Comparison of ENCODE assay signal across 24 cellular contexts in the genomic region with DNA sequence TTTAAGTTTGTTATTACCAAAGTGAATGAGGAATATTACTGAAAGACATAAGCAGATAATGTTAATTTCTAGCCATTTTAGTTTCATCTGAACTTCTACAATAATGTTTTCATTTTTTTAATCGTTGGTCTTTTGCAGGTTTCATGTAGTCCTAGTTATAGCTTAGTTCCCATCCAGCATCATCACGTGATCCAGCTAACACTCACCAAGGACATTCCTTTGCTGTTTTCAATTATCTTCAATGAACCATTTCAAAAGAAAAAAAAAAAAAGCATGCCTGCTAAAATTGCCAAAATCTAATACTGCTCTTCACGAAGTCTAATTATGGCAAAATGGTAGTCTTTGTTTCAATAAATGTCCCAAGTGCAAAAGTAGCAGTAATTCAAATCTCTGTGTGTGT.
A peak's percentile ranks its signal among the peaks of the same experiment; 100 is the strongest.
DNase-seq lines count a peak whose midpoint lies in the region; ATAC-seq and TF ChIP-seq lines count a peak whose summit lies in the region.
"Had no signal": no experiment of that assay in that cellular context is flagged by ENCODE, and none has a peak within 500 bp of the region (broad histone marks: within the 10 kb centered on the region; RNA-seq: fewer than 3 reads in every experiment).

No MANE protein-coding gene starts in this region.

- H3K4me1 ChIP-seq in GM23248 (ENCODE audit: insufficient read depth) = no peaks in the 10 kb centered on the region
- H3K4me1 ChIP-seq in SK-N-SH (ENCODE audit: control insufficient read depth in 1 of 2, insufficient read depth in 2 of 2, low read depth in 1 of 2, low read length in 1 of 2) = no peaks in the 10 kb centered on the region
- H3K4me1 ChIP-seq: colonic mucosa, esophagus squamous epithelium, SJSA1 had no signal

- H4K20me1 ChIP-seq in GM23248 (ENCODE audit: insufficient read depth) (no peaks in the 10 kb centered on the region), SK-N-SH (ENCODE audit: insufficient read depth) (no peaks in the 10 kb centered on the region)

- peaks cover 5% of the 10 kb centered on the region for H3K9me3 ChIP-seq in GM23248 (ENCODE audit: low read depth)
- H3K9me3 ChIP-seq in SK-N-SH = no peaks in the 10 kb centered on the region; the same call in 1 of the 2 replicates
- H3K9me3 ChIP-seq: colonic mucosa, esophagus squamous epithelium, SJSA1 had no signal

- in situ Hi-C loops in GM23248 (cut with MboI) = no loop called here

- DNase-seq in GM23248 (peak; percentile 0), SK-N-SH (no peak), fibroblast of gingiva (ENCODE audit: low read depth) (peak; percentile 81), sciatic nerve (ENCODE audit: low spot score) (no peak), erythroblast (lab: John Stamatoyannopoulos, UW) (no peak), GF-D8 (lab: John Stamatoyannopoulos, UW) (no peak), DMS153 treated with DMSO at 0.1 percent for 48 hours (lab: John Stamatoyannopoulos, UW; ENCODE audit: unreplicated experiment) (no peak)
- DNase-seq: activated CD4-positive, CD25-positive, alpha-beta regulatory T cell treated with anti-CD3 and anti-CD28 coated beads, Interleukin-2, amount 50 U/mL, for 72 hours; activated gamma-delta T cell; activated T-cell treated with anti-CD3 and anti-CD28 coated beads, Interleukin-2, amount 50 U/mL, for 1 hour; AML-193; CD8-positive, alpha-beta memory T cell; colonic mucosa; DMS153; effector memory CD8-positive, alpha-beta T cell; esophagus squamous epithelium; head of caudate nucleus; NCI-H1048; NCI-H1694 treated with DMSO at 0.1 percent for 48 hours; NCI-H2227 treated with DMSO at 0.1 percent for 48 hours; NCI-H69 had no signal

- H3F3A ChIP-seq in GM23248 (ENCODE audit: insufficient read depth) (no peaks in the 10 kb centered on the region), SK-N-SH (replicated peaks; ENCODE audit: insufficient read depth) (no peaks in the 10 kb centered on the region)

- no peak for TF ChIP-seq POLR2A in erythroblast (IDR thresholded peaks at IDR 0.05; ENCODE audit: low read length)

- no peak for TF ChIP-seq RAD21 in SK-N-SH (IDR thresholded peaks at IDR 0.05; ENCODE audit: low read length)

- no peak for TF ChIP-seq CTCF in SK-N-SH (IDR thresholded peaks at IDR 0.05)

- POLR2A ChIA-PET in SK-N-SH (lab: Yijun Ruan, JAX) = no interaction called here

- H3K4me3 ChIP-seq in GM23248 (no peak overlapping the region), SK-N-SH (ENCODE audit: low read depth in 2 of 2, low read length in 1 of 2) (no peak overlapping the region)
- H3K4me3 ChIP-seq: colonic mucosa, esophagus squamous epithelium, GM12878, SJSA1 had no signal

- H3K36me3 ChIP-seq in GM23248 (ENCODE audit: low read depth) (no peaks in the 10 kb centered on the region), SK-N-SH (replicated peaks in 1 of 2; ENCODE audit: control insufficient read depth in 1 of 2, insufficient read depth in 2 of 2, low read length in 1 of 2) (no peaks in the 10 kb centered on the region)
- H3K36me3 ChIP-seq: colonic mucosa, esophagus squamous epithelium, SJSA1 had no signal

- peak; percentile 87 for ATAC-seq in sciatic nerve
- ATAC-seq in HG03442 (IDR thresholded peaks at IDR 0.05; ENCODE audit: unreplicated experiment) = no peak
- ATAC-seq: effector memory CD8-positive, alpha-beta T cell; GM12878 had no signal

- H3K27me3 ChIP-seq in GM23248 (replicated peaks; ENCODE audit: insufficient read depth) = no peaks in the 10 kb centered on the region
- no peaks in the 10 kb centered on the region for H3K27me3 ChIP-seq in SK-N-SH (ENCODE audit: insufficient read depth)
- H3K27me3 ChIP-seq: colonic mucosa, esophagus squamous epithelium, SJSA1 had no signal

- H3K27ac ChIP-seq in GM23248 (no peak overlapping the region), SK-N-SH (ENCODE audit: low read depth in 2 of 2, low read length in 1 of 2) (no peak overlapping the region)
- H3K27ac ChIP-seq: colonic mucosa, esophagus squamous epithelium, SJSA1 had no signal

- intact Hi-C loops in sciatic nerve (cut with DNase I) = no loop called here

- WGBS in GM23248 (ENCODE audit: low coverage in 1 of 2, low lambda C conversion rate in 2 of 2, missing lambda C conversion rate in 2 of 2), 2 experiments = 0 to 1% methylated on average over 3 of the region's 3 CpGs
- WGBS in SK-N-SH (ENCODE audit: low lambda C conversion rate) = 15% methylated on average over 3 of the region's 3 CpGs

- H3K9ac ChIP-seq in GM23248 (no peak overlapping the region), SK-N-SH (no peak overlapping the region)

- H2AFZ ChIP-seq in GM23248 (no peak overlapping the region), SK-N-SH (ENCODE audit: low read depth) (no peak overlapping the region)

- CTCF ChIA-PET in SK-N-SH (lab: Yijun Ruan, JAX) = interaction anchor here (0.6 kb wide), 1 partner anchor 62 kb away, joined by 3 read pairs; no protein-coding TSS in a partner anchor

- H3K9me2 ChIP-seq in GM23248 (ENCODE audit: insufficient read depth) = no peaks in the 10 kb centered on the region
- H3K9me2 ChIP-seq in SK-N-SH = no peaks in the 10 kb centered on the region; the same call in 1 of the 2 replicates

- TF ChIP-seq EP300 in SK-N-SH (IDR thresholded peaks at IDR 0.05; ENCODE audit: borderline replicate concordance in 1 of 2, low read depth in 1 of 2, low read length in 1 of 2) = no peak

- H3K79me2 ChIP-seq in GM23248 (ENCODE audit: insufficient read depth) (no peaks in the 10 kb centered on the region), SK-N-SH (ENCODE audit: insufficient read depth) (no peaks in the 10 kb centered on the region)

- no peak overlapping the region for H3K4me2 ChIP-seq in GM23248 (ENCODE audit: unreplicated experiment)
- no peak overlapping the region for H3K4me2 ChIP-seq in SK-N-SH

TF ChIP-seq in SK-N-SH, 30 proteins besides CTCF, POLR2A, EP300 and RAD21:
- TF ChIP-seq, protein P1, sequence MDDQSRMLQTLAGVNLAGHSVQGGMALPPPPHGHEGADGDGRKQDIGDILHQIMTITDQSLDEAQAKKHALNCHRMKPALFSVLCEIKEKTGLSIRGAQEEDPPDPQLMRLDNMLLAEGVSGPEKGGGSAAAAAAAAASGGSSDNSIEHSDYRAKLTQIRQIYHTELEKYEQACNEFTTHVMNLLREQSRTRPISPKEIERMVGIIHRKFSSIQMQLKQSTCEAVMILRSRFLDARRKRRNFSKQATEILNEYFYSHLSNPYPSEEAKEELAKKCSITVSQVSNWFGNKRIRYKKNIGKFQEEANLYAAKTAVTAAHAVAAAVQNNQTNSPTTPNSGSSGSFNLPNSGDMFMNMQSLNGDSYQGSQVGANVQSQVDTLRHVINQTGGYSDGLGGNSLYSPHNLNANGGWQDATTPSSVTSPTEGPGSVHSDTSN (IDR thresholded peaks at IDR 0.05) = no peak
- TF ChIP-seq, protein P2, sequence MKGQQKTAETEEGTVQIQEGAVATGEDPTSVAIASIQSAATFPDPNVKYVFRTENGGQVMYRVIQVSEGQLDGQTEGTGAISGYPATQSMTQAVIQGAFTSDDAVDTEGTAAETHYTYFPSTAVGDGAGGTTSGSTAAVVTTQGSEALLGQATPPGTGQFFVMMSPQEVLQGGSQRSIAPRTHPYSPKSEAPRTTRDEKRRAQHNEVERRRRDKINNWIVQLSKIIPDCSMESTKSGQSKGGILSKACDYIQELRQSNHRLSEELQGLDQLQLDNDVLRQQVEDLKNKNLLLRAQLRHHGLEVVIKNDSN (IDR thresholded peaks at IDR 0.05; ENCODE audit: borderline replicate concordance, low read depth) = peak; percentile 77
- TF ChIP-seq, protein P3, sequence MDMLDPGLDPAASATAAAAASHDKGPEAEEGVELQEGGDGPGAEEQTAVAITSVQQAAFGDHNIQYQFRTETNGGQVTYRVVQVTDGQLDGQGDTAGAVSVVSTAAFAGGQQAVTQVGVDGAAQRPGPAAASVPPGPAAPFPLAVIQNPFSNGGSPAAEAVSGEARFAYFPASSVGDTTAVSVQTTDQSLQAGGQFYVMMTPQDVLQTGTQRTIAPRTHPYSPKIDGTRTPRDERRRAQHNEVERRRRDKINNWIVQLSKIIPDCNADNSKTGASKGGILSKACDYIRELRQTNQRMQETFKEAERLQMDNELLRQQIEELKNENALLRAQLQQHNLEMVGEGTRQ (IDR thresholded peaks at IDR 0.05; ENCODE audit: borderline replicate concordance, low read depth, low read length) = 0 out of 2 replicates have a peak, but pooled peaks have one; percentile 22
- TF ChIP-seq TCF12 (IDR thresholded peaks at IDR 0.05) = peak; percentile 54
- TF ChIP-seq FOXJ3 (CRISPR knock-in tag; IDR thresholded peaks at IDR 0.05) = no peak
- TF ChIP-seq, protein P4, sequence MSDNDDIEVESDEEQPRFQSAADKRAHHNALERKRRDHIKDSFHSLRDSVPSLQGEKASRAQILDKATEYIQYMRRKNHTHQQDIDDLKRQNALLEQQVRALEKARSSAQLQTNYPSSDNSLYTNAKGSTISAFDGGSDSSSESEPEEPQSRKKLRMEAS (IDR thresholded peaks at IDR 0.05; ENCODE audit: low read depth) = no peak

Comparison
In these comparisons a context has a peak if more than half of its experiments do, and no peak if none do; other contexts are left out.
1. DNase-seq: peak in GM23248 (single experiment) and fibroblast of gingiva (single experiment); none in SK-N-SH (single experiment), sciatic nerve (single experiment), erythroblast (0 of 2), GF-D8 (single experiment) and DMS153 treated with DMSO at 0.1 percent for 48 hours (single experiment).